Comparison of ENCODE assay signal across 11 cellular contexts in genomic region chr2:74025971-74026612, GRCh38. TPM values are rescaled to one million over a fixed set of nuclear protein-coding genes. Genes with fewer than 3 reads are reported as not detected.
DNase-seq lines count a peak whose midpoint lies in the region; ATAC-seq and TF ChIP-seq lines count a peak whose summit lies in the region.
"Had no signal": no experiment of that assay in that cellular context is flagged by ENCODE, and none has a peak within 500 bp of the region (broad histone marks: within the 10 kb centered on the region; RNA-seq: fewer than 3 reads in every experiment).

No MANE protein-coding gene starts in this region.

- no peak overlapping the region for H3K9ac ChIP-seq in Loucy (ENCODE audit: low read depth, low read length, poor library complexity, severe bottlenecking)

- peak overlapping the region; percentile 42 for H3K4me3 Mint-ChIP-seq in central memory CD8-positive, alpha-beta T cell
- peak overlapping the region; percentile 24 to 84 (median 74) for H3K4me3 Mint-ChIP-seq in naive thymus-derived CD8-positive, alpha-beta T cell
- H3K4me3 Mint-ChIP-seq: activated CD4-positive, alpha-beta memory T cell treated with anti-CD3 and anti-CD28 coated beads for 36 hours had no signal

- no peak overlapping the region for H2AFZ ChIP-seq in Loucy (ENCODE audit: low read length)

- in situ Hi-C loops in ACHN (cut with HindIII; ENCODE audit: low pct_ligation_motif_present, low pct_unique_long_range_greater_than_20kb, low sequenced_read_pairs) = no loop called here

- DNase-seq in central memory CD8-positive, alpha-beta T cell (ENCODE audit: low spot score in 2 of 2) = no peak
- no peak for DNase-seq in naive thymus-derived CD8-positive, alpha-beta T cell
- DNase-seq in NCI-H748 (lab: John Stamatoyannopoulos, UW; ENCODE audit: unreplicated experiment) = no peak
- DNase-seq in ACHN = no peak
- DNase-seq in stimulated activated naive CD4-positive, alpha-beta T cell treated with Interleukin-2 at 50 U/mL for 16 hours (lab: John Stamatoyannopoulos, UW) = no peak
- DNase-seq: activated CD4-positive, alpha-beta memory T cell treated with anti-CD3 and anti-CD28 coated beads for 36 hours; testis had no signal

- 0 out of 2 replicates have a peak, but pooled peaks cover 7% of the 10 kb centered on the region for H3K36me3 ChIP-seq in Loucy (ENCODE audit: insufficient read depth, low read length)
- H3K36me3 ChIP-seq: cardiac muscle cell had no signal

- ATAC-seq in GM18867 (IDR thresholded peaks at IDR 0.05; ENCODE audit: unreplicated experiment) = peak; percentile 62
- peak; percentile 68 for ATAC-seq in central memory CD8-positive, alpha-beta T cell (replicated peaks; ENCODE audit: extremely low read depth, poor library complexity, severe bottlenecking)
- ATAC-seq in naive thymus-derived CD8-positive, alpha-beta T cell = peak; percentile 62 to 69
- no peak for ATAC-seq in HG03521 (IDR thresholded peaks at IDR 0.05; ENCODE audit: unreplicated experiment)

- POLR2A ChIA-PET in naive thymus-derived CD8-positive, alpha-beta T cell (lab: Charles Lee) = interaction anchor here (1.0 to 1.2 kb wide), 4 partner anchors 16 to 30 kb away, joined by 3 to 4 read pairs (median 4); no protein-coding TSS in a partner anchor

- peak overlapping the region; percentile 34 for H3K4me2 ChIP-seq in Loucy (ENCODE audit: low read depth, low read length, poor library complexity, severe bottlenecking)

- peaks cover 5% of the 10 kb centered on the region; the same call in 1 of the 2 replicates for H3F3A ChIP-seq in Loucy (ENCODE audit: low read depth)

- peaks cover 98% of the 10 kb centered on the region for H3K79me2 ChIP-seq in Loucy (ENCODE audit: insufficient read depth, low read length)

- H3K9me3 Mint-ChIP-seq in central memory CD8-positive, alpha-beta T cell = no peaks in the 10 kb centered on the region
- H3K9me3 Mint-ChIP-seq in naive thymus-derived CD8-positive, alpha-beta T cell = peaks cover 0 to 2% (median 0%) of the 10 kb centered on the region in 9 donors

- H3K9me2 ChIP-seq in Loucy (replicated peaks; ENCODE audit: low read depth, low read length) = no peaks in the 10 kb centered on the region

- H3K27me3 Mint-ChIP-seq in central memory CD8-positive, alpha-beta T cell = no peaks in the 10 kb centered on the region
- no peaks in the 10 kb centered on the region for H3K27me3 Mint-ChIP-seq in naive thymus-derived CD8-positive, alpha-beta T cell
- H3K27me3 Mint-ChIP-seq: activated CD4-positive, alpha-beta memory T cell treated with anti-CD3 and anti-CD28 coated beads for 36 hours had no signal

- H3K4me1 ChIP-seq in Loucy (ENCODE audit: insufficient read depth, low read length, poor library complexity, severe bottlenecking) = peaks cover 79% of the 10 kb centered on the region
- H3K4me1 ChIP-seq: testis had no signal

- H3K4me1 Mint-ChIP-seq in central memory CD8-positive, alpha-beta T cell = peaks cover 36% of the 10 kb centered on the region
- H3K4me1 Mint-ChIP-seq in naive thymus-derived CD8-positive, alpha-beta T cell = peaks cover 25 to 88% (median 70%) of the 10 kb centered on the region in 4 donors

- H4K20me1 ChIP-seq in Loucy (ENCODE audit: insufficient read depth, low read length, poor library complexity, severe bottlenecking) = peaks cover 59% of the 10 kb centered on the region

- TF ChIP-seq CTCF in Loucy (conservative IDR thresholded peaks at IDR 0.05; ENCODE audit: low read length) = no peak

- no peaks in the 10 kb centered on the region for H3K9me3 ChIP-seq in Loucy (ENCODE audit: insufficient read depth, low read depth, low read length)
- H3K9me3 ChIP-seq: testis had no signal

- peaks cover 5% of the 10 kb centered on the region for H3K36me3 Mint-ChIP-seq in central memory CD8-positive, alpha-beta T cell (ENCODE audit: insufficient read depth)
- peaks cover 0 to 3% (median 0%) of the 10 kb centered on the region in 3 donors for H3K36me3 Mint-ChIP-seq in naive thymus-derived CD8-positive, alpha-beta T cell

- no peak overlapping the region for H3K4me3 ChIP-seq in Loucy (ENCODE audit: low read length, poor library complexity, severe bottlenecking)
- H3K4me3 ChIP-seq: cardiac muscle cell, testis had no signal

- no peaks in the 10 kb centered on the region for H3K27me3 ChIP-seq in Loucy (ENCODE audit: insufficient read depth, low read length, poor library complexity, severe bottlenecking)
- H3K27me3 ChIP-seq: cardiac muscle cell, testis had no signal

- peak overlapping the region; percentile 77 for H3K27ac Mint-ChIP-seq in central memory CD8-positive, alpha-beta T cell (ENCODE audit: low read depth)
- H3K27ac Mint-ChIP-seq in naive thymus-derived CD8-positive, alpha-beta T cell = peak overlapping the region; percentile 78 to 96 (median 90)

RNA-seq across cellular contexts. Expression of gene TET3, which starts 41.4 kb away (rescaled TPM):
- total RNA-seq in naive thymus-derived CD8-positive, alpha-beta T cell = 10 to 100 TPM; 30.1 to 30.5 TPM
- 1 to 10 TPM in 1 of 3 donors, under 1 TPM in 2; 0.46 to 1.0 (median 0.61) TPM for polyA plus RNA-seq in naive thymus-derived CD8-positive, alpha-beta T cell
